Comparison of ENCODE assay signal across 1 cellular context in the genomic region with DNA sequence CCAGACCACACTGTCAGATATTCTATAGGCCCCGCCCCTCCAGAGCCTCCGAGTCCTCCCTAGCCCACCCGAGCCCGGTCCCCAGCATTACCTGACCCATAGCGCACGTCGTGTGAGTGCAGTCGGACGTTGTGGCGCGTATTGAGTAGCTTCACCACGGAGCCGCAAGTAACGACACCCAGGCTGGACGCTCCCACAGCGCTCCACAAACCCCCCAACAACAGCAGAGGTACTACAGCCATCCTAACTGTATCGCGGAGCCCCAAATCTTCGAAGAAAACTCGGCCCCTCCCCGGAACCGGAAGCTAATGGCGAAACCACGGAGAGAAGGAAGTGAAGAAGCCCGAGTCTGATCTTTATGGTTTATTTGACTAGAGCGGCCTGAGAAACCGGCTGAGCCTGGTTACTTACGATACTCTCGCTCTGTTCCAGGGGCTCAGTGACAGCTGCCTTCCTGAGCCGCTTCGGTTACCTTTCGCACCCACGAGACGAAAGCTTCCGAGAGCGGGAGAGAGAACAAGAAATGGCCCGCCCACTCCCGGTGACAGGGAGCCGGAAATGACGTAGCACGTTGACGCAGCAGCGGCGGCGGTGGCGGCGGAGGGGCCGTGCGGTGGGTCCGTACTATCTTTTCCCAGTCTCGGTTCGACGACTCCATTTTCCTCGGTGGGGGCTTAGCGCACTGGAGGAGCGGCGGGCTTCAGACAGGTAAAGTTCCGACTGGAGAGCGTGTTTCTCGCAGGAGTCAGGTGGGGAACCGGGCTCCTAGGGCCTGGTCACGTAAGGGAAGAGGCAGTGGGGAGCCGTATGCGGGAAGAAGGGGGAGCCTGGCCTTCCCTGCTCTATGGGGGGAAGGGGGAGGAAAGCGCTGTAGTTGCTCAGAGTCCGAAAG.
TF ChIP-seq lines count a peak whose summit lies in the region.

A gene with protein sequence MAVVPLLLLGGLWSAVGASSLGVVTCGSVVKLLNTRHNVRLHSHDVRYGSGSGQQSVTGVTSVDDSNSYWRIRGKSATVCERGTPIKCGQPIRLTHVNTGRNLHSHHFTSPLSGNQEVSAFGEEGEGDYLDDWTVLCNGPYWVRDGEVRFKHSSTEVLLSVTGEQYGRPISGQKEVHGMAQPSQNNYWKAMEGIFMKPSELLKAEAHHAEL (minus strand): TSS at position 272 of the 892 bp plus-strand sequence. CDS start 30 bp downstream, at position 242.
A gene (plus strand): TSS at position 571 of the 892 bp plus-strand sequence. CDS start 11,197 bp downstream, outside the sequence.

TF ChIP-seq in K562, 482 proteins besides CTCF, POLR2A, EP300 and RAD21 (continued from another document and continues in another):
- TF ChIP-seq, protein P1, sequence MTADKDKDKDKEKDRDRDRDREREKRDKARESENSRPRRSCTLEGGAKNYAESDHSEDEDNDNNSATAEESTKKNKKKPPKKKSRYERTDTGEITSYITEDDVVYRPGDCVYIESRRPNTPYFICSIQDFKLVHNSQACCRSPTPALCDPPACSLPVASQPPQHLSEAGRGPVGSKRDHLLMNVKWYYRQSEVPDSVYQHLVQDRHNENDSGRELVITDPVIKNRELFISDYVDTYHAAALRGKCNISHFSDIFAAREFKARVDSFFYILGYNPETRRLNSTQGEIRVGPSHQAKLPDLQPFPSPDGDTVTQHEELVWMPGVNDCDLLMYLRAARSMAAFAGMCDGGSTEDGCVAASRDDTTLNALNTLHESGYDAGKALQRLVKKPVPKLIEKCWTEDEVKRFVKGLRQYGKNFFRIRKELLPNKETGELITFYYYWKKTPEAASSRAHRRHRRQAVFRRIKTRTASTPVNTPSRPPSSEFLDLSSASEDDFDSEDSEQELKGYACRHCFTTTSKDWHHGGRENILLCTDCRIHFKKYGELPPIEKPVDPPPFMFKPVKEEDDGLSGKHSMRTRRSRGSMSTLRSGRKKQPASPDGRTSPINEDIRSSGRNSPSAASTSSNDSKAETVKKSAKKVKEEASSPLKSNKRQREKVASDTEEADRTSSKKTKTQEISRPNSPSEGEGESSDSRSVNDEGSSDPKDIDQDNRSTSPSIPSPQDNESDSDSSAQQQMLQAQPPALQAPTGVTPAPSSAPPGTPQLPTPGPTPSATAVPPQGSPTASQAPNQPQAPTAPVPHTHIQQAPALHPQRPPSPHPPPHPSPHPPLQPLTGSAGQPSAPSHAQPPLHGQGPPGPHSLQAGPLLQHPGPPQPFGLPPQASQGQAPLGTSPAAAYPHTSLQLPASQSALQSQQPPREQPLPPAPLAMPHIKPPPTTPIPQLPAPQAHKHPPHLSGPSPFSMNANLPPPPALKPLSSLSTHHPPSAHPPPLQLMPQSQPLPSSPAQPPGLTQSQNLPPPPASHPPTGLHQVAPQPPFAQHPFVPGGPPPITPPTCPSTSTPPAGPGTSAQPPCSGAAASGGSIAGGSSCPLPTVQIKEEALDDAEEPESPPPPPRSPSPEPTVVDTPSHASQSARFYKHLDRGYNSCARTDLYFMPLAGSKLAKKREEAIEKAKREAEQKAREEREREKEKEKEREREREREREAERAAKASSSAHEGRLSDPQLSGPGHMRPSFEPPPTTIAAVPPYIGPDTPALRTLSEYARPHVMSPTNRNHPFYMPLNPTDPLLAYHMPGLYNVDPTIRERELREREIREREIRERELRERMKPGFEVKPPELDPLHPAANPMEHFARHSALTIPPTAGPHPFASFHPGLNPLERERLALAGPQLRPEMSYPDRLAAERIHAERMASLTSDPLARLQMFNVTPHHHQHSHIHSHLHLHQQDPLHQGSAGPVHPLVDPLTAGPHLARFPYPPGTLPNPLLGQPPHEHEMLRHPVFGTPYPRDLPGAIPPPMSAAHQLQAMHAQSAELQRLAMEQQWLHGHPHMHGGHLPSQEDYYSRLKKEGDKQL (CRISPR knock-in tag; IDR thresholded peaks at IDR 0.05; ENCODE audit: borderline replicate concordance): no peak
- TF ChIP-seq DNMT1 (IDR thresholded peaks at IDR 0.05) (no peak), CHD4 (IDR thresholded peaks at IDR 0.05; ENCODE audit: insufficient read depth, insufficient replicate concordance, low read depth, low read length, poor library complexity, severe bottlenecking) (no peak), KLF13 (tag; IDR thresholded peaks at IDR 0.05; ENCODE audit: borderline replicate concordance, low read depth) (peak; percentile 20; the same call in 1 of the 2 replicates), NR4A1 (CRISPR knock-in tag; IDR thresholded peaks at IDR 0.05) (0 out of 2 replicates have a peak, but pooled peaks have one; percentile 19), NR4A1 (tag; IDR thresholded peaks at IDR 0.05) (no peak), ZZZ3 (IDR thresholded peaks at IDR 0.05) (no peak; the same call in 1 of the 2 replicates), CXXC5 (CRISPR knock-in tag; IDR thresholded peaks at IDR 0.05) (peak; percentile 97), NR1H2 (CRISPR knock-in tag; IDR thresholded peaks at IDR 0.05) (peak; percentile 67; the same call in 1 of the 2 replicates), ZNF354B (CRISPR knock-in tag; IDR thresholded peaks at IDR 0.05) (no peak), ZNF644 (tag; IDR thresholded peaks at IDR 0.05; ENCODE audit: low read depth) (no peak), TEAD4 (IDR thresholded peaks at IDR 0.05; ENCODE audit: low read length) (no peak), TEAD4 (CRISPR knock-in tag; IDR thresholded peaks at IDR 0.05; ENCODE audit: borderline replicate concordance) (no peak), ZNF384 (IDR thresholded peaks at IDR 0.05; ENCODE audit: low read depth, low read length) (0 out of 2 replicates have a peak, but pooled peaks have one; percentile 3), ZBED1 (IDR thresholded peaks at IDR 0.05) (peak; percentile 85), ELF4 (CRISPR knock-in tag; IDR thresholded peaks at IDR 0.05) (peak; percentile 64; the same call in 1 of the 2 replicates), ETV5 (CRISPR knock-in tag; IDR thresholded peaks at IDR 0.05; ENCODE audit: low read depth) (peak; percentile 86), ZNF668 (CRISPR knock-in tag; IDR thresholded peaks at IDR 0.05) (no peak), RB1 (IDR thresholded peaks at IDR 0.05; ENCODE audit: low read depth) (peak; percentile 54), ZNF274 (IDR thresholded peaks at IDR 0.05; ENCODE audit: borderline replicate concordance, low read depth, low read length) (no peak), SNIP1 (IDR thresholded peaks at IDR 0.05; ENCODE audit: low read depth) (no peak), NUFIP1 (IDR thresholded peaks at IDR 0.05; ENCODE audit: partially characterized antibody) (no peak), GABPB1 (CRISPR knock-in tag; IDR thresholded peaks at IDR 0.05) (peak; percentile 96), ZEB2 (IDR thresholded peaks at IDR 0.05) (no peak), SREBF2 (CRISPR knock-in tag; IDR thresholded peaks at IDR 0.05) (no peak), ZNF3 (CRISPR knock-in tag; IDR thresholded peaks at IDR 0.05) (no peak), TCFL5 (CRISPR knock-in tag; conservative IDR thresholded peaks at IDR 0.05) (no peak), ZNF253 (CRISPR knock-in tag; conservative IDR thresholded peaks at IDR 0.05) (no peak), ZFP30 (CRISPR knock-in tag; IDR thresholded peaks at IDR 0.05; ENCODE audit: borderline replicate concordance) (no peak), SUPT5H (IDR thresholded peaks at IDR 0.05) (peak; percentile 97), TAF7 (tag; IDR thresholded peaks at IDR 0.05) (peak; percentile 85), ZNF41 (CRISPR knock-in tag; conservative IDR thresholded peaks at IDR 0.05) (no peak)
- TF ChIP-seq, protein P2, sequence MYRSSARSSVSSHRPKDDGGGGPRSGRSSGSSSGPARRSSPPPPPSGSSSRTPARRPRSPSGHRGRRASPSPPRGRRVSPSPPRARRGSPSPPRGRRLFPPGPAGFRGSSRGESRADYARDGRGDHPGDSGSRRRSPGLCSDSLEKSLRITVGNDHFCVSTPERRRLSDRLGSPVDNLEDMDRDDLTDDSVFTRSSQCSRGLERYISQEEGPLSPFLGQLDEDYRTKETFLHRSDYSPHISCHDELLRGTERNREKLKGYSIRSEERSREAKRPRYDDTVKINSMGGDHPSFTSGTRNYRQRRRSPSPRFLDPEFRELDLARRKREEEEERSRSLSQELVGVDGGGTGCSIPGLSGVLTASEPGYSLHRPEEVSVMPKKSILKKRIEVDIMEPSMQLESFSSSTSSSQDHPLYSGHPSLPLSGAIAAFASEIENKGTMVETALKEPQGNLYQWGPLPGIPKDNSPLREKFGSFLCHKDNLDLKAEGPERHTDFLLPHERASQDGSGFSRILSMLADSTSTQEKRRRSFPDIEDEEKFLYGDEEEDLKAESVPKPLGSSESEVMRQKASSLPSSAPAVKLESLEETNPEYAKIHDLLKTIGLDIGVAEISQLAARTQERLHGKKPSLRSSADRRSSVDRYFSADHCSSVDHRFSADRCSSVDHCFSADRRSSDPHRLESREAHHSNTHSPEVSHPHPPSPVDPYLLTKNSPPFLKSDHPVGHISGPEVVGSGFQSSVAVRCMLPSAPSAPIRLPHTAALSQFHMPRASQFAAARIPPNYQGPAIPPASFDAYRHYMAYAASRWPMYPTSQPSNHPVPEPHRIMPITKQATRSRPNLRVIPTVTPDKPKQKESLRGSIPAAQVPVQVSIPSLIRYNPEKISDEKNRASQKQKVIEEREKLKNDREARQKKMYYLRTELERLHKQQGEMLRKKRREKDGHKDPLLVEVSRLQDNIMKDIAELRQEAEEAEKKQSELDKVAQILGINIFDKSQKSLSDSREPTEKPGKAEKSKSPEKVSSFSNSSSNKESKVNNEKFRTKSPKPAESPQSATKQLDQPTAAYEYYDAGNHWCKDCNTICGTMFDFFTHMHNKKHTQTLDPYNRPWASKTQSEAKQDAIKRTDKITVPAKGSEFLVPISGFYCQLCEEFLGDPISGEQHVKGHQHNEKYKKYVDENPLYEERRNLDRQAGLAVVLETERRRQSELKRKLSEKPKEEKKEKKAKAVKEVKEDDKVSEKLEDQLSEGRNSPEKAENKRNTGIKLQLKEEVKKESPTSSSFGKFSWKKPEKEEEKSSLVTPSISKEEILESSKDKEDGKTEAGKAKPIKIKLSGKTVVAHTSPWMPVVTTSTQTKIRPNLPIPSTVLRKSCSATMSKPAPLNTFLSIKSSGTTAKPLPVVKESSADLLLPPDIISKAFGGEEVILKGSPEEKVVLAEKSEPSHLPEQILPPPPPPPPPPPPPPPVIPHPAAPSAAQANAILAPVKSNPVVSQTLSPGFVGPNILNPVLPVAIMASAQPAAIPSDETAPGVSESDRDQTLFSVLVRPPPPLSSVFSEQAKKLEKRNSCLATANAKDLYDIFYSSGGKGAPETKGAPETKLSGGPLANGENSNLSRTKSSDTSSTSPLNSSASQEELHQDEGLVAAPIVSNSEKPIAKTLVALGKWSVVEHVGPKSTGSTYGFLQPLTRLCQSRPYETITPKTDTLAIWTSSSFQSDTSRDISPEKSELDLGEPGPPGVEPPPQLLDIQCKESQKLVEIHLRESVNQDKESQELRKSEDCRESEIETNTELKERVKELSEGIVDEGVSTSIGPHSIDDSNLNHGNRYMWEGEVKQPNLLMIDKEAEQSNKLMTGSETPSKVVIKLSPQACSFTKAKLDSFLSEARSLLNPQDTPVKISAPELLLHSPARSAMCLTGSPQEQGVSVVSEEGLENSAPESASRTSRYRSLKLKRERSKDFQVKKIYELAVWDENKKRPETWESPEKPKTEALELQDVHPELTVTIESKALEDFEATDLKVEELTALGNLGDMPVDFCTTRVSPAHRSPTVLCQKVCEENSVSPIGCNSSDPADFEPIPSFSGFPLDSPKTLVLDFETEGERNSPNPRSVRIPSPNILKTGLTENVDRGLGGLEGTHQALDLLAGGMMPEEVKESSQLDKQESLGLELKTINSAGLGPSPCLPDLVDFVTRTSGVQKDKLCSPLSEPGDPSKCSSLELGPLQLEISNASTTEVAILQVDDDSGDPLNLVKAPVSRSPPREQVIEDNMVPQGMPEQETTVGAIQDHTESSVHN (IDR thresholded peaks at IDR 0.05; ENCODE audit: borderline replicate concordance in 1 of 2, low read depth in 1 of 2): no peak
- TF ChIP-seq, protein P3, sequence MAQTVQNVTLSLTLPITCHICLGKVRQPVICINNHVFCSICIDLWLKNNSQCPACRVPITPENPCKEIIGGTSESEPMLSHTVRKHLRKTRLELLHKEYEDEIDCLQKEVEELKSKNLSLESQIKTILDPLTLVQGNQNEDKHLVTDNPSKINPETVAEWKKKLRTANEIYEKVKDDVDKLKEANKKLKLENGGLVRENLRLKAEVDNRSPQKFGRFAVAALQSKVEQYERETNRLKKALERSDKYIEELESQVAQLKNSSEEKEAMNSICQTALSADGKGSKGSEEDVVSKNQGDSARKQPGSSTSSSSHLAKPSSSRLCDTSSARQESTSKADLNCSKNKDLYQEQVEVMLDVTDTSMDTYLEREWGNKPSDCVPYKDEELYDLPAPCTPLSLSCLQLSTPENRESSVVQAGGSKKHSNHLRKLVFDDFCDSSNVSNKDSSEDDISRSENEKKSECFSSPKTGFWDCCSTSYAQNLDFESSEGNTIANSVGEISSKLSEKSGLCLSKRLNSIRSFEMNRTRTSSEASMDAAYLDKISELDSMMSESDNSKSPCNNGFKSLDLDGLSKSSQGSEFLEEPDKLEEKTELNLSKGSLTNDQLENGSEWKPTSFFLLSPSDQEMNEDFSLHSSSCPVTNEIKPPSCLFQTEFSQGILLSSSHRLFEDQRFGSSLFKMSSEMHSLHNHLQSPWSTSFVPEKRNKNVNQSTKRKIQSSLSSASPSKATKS (CRISPR knock-in tag; IDR thresholded peaks at IDR 0.05): no peak
- TF ChIP-seq, protein P4, sequence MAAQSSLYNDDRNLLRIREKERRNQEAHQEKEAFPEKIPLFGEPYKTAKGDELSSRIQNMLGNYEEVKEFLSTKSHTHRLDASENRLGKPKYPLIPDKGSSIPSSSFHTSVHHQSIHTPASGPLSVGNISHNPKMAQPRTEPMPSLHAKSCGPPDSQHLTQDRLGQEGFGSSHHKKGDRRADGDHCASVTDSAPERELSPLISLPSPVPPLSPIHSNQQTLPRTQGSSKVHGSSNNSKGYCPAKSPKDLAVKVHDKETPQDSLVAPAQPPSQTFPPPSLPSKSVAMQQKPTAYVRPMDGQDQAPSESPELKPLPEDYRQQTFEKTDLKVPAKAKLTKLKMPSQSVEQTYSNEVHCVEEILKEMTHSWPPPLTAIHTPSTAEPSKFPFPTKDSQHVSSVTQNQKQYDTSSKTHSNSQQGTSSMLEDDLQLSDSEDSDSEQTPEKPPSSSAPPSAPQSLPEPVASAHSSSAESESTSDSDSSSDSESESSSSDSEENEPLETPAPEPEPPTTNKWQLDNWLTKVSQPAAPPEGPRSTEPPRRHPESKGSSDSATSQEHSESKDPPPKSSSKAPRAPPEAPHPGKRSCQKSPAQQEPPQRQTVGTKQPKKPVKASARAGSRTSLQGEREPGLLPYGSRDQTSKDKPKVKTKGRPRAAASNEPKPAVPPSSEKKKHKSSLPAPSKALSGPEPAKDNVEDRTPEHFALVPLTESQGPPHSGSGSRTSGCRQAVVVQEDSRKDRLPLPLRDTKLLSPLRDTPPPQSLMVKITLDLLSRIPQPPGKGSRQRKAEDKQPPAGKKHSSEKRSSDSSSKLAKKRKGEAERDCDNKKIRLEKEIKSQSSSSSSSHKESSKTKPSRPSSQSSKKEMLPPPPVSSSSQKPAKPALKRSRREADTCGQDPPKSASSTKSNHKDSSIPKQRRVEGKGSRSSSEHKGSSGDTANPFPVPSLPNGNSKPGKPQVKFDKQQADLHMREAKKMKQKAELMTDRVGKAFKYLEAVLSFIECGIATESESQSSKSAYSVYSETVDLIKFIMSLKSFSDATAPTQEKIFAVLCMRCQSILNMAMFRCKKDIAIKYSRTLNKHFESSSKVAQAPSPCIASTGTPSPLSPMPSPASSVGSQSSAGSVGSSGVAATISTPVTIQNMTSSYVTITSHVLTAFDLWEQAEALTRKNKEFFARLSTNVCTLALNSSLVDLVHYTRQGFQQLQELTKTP (IDR thresholded peaks at IDR 0.05; ENCODE audit: low read depth in 1 of 2, partially characterized antibody in 2 of 2): no peak
